Comparison of ENCODE assay signal across 1 cellular context in genomic region chr3:9715127-9715526, GRCh38.
TF ChIP-seq lines count a peak whose summit lies in the region.

No MANE protein-coding gene starts in this region.

TF ChIP-seq in HCT116, 20 proteins besides CTCF, POLR2A, EP300 and RAD21 (continued from another document):
- TF ChIP-seq REST (IDR thresholded peaks at IDR 0.05; ENCODE audit: low read depth) = no peak
